In the genomic region with DNA sequence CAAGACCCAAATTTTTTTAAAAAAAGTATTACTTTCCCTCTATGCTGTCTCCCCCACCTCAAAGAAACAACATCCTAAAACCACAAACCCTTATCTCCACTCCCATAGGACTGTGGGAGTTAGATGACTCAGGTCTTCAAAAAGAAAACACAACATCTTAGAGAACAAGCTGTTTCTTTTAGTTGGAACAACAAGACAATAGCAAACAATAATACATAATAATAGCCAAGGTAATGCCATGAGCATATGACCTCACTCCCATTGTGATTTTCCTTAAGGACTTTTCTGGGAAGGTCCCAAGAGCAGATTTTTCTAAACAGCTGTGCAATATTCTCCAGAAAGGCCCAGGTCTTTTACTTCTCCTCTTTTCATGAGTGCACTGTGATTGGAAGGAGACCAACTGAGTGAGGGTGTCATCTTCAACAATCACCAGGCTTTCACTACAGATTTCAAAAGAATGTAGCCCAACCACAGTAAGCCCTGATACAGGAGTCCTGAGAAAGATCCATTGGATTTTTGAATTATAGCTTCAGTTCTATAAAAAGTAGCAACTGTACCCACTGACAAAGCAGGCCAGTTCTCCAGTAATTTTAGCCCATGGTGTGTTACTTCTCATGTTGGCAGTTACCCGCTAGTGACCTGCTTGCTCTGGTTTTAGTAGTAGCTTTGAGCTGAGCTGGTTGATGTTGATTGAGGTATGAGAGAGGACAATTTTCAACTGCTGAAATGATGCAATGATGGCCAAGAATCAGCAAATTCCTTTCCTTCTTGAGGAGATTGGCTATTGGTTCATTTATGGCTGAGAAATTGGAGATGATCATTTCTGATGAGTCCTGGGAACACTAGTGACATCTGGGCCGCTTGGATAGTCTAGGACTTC, we compare ENCODE assay signal across 1 cellular context.
TF ChIP-seq lines count a peak whose summit lies in the region.

No MANE protein-coding gene starts in this region.

TF ChIP-seq in K562, 482 proteins besides CTCF, POLR2A, EP300 and RAD21 (continued from another document and continues in another):
- TF ChIP-seq CXXC5 (CRISPR knock-in tag; IDR thresholded peaks at IDR 0.05) (0 out of 2 replicates have a peak, but pooled peaks have one; percentile 23), U2AF1 (optimal IDR thresholded peaks at IDR 0.05; ENCODE audit: low read depth, low read length) (no peak), TRIM24 (IDR thresholded peaks at IDR 0.05) (peak; percentile 74 to 83), RBBP5 (IDR thresholded peaks at IDR 0.05; ENCODE audit: borderline replicate concordance, insufficient read depth, low read length, poor library complexity, severe bottlenecking) (peak; percentile 32), ATF7 (IDR thresholded peaks at IDR 0.05) (peak; percentile 63), CC2D1A (IDR thresholded peaks at IDR 0.05) (0 out of 2 replicates have a peak, but pooled peaks have one; percentile 6), HDGF (IDR thresholded peaks at IDR 0.05) (no peak), ZEB2 (IDR thresholded peaks at IDR 0.05) (0 out of 2 replicates have a peak, but pooled peaks have one; percentile 23), SUPT5H (IDR thresholded peaks at IDR 0.05) (no peak), ZNF57 (CRISPR knock-in tag; IDR thresholded peaks at IDR 0.05) (no peak), TFAM (CRISPR knock-in tag; conservative IDR thresholded peaks at IDR 0.05) (no peak), RBM39 (optimal IDR thresholded peaks at IDR 0.05; ENCODE audit: low read depth, low read length) (no peak), CTBP1 (IDR thresholded peaks at IDR 0.05; ENCODE audit: borderline replicate concordance) (no peak; the same call in 1 of the 2 replicates), KLF10 (CRISPR knock-in tag; IDR thresholded peaks at IDR 0.05) (no peak), ZNF134 (CRISPR knock-in tag; conservative IDR thresholded peaks at IDR 0.05) (no peak), OTX1 (CRISPR knock-in tag; IDR thresholded peaks at IDR 0.05) (no peak), FOXM1 (IDR thresholded peaks at IDR 0.05; ENCODE audit: low read depth) (peak; percentile 68), FOXM1 (CRISPR knock-in tag; IDR thresholded peaks at IDR 0.05; ENCODE audit: low read depth) (no peak), GTF2E2 (tag; IDR thresholded peaks at IDR 0.05) (no peak), STAT5B (CRISPR knock-in tag; IDR thresholded peaks at IDR 0.05) (no peak), PTTG1 (tag; IDR thresholded peaks at IDR 0.05; ENCODE audit: low read depth) (no peak), FIP1L1 (IDR thresholded peaks at IDR 0.05; ENCODE audit: low read depth, low read length, poor library complexity, severe bottlenecking) (no peak), ZNF584 (CRISPR knock-in tag; IDR thresholded peaks at IDR 0.05; ENCODE audit: low read depth) (no peak), HCFC1 (IDR thresholded peaks at IDR 0.05; ENCODE audit: low read depth, low read length) (0 out of 2 replicates have a peak, but pooled peaks have one; percentile 21), FOXJ2 (tag; IDR thresholded peaks at IDR 0.05) (peak; percentile 58; the same call in 1 of the 2 replicates), NEUROD1 (IDR thresholded peaks at IDR 0.05; ENCODE audit: borderline replicate concordance, low read depth, low read length, partially characterized antibody) (peak; percentile 35), ZNF384 (IDR thresholded peaks at IDR 0.05; ENCODE audit: low read depth, low read length) (peak; percentile 89), ARID2 (IDR thresholded peaks at IDR 0.05) (no peak), CBX5 (IDR thresholded peaks at IDR 0.05; ENCODE audit: borderline replicate concordance, low read depth) (no peak), ZBTB1 (CRISPR knock-in tag; IDR thresholded peaks at IDR 0.05; ENCODE audit: borderline replicate concordance, low read depth) (no peak), CBFA2T3 (IDR thresholded peaks at IDR 0.05) (peak; percentile 94), CEBPB (tag; IDR thresholded peaks at IDR 0.05) (peak; percentile 63; the same call in 1 of the 2 replicates), GTF2A2 (tag; IDR thresholded peaks at IDR 0.05) (no peak), EP400 (IDR thresholded peaks at IDR 0.05) (0 out of 2 replicates have a peak, but pooled peaks have one; percentile 21), NCOA2 (IDR thresholded peaks at IDR 0.05; ENCODE audit: partially characterized antibody in 2 of 2) (peak; percentile 42 to 49), TBL1XR1 (IDR thresholded peaks at IDR 0.05; ENCODE audit: low read length in 2 of 2) (peak in 1 of 2 experiments; percentile 87; a peak in 1 of 4 replicates), TAF9B (IDR thresholded peaks at IDR 0.05; ENCODE audit: partially characterized antibody) (no peak), CREM (IDR thresholded peaks at IDR 0.05; ENCODE audit: low read depth) (peak; percentile 33; the same call in 1 of the 2 replicates), TAF15 (IDR thresholded peaks at IDR 0.05; ENCODE audit: low read depth, low read length) (no peak), YY1 (IDR thresholded peaks at IDR 0.05; ENCODE audit: borderline replicate concordance in 1 of 3, control insufficient read depth in 1 of 3, extremely low read depth in 1 of 3, insufficient read depth in 3 of 3, insufficient read length in 1 of 3, insufficient replicate concordance in 2 of 3, low read depth in 1 of 3, low read length in 2 of 3) (no peak), E2F3 (CRISPR knock-in tag; IDR thresholded peaks at IDR 0.05) (no peak), BCOR (IDR thresholded peaks at IDR 0.05) (0 out of 2 replicates have a peak, but pooled peaks have one; percentile 27), NFE2 (IDR thresholded peaks at IDR 0.05; ENCODE audit: low read depth) (peak; percentile 92)
- TF ChIP-seq, protein P1, sequence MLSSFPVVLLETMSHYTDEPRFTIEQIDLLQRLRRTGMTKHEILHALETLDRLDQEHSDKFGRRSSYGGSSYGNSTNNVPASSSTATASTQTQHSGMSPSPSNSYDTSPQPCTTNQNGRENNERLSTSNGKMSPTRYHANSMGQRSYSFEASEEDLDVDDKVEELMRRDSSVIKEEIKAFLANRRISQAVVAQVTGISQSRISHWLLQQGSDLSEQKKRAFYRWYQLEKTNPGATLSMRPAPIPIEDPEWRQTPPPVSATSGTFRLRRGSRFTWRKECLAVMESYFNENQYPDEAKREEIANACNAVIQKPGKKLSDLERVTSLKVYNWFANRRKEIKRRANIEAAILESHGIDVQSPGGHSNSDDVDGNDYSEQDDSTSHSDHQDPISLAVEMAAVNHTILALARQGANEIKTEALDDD (IDR thresholded peaks at IDR 0.05): peak; percentile 56; the same call in 1 of the 2 replicates
- TF ChIP-seq, protein P2, sequence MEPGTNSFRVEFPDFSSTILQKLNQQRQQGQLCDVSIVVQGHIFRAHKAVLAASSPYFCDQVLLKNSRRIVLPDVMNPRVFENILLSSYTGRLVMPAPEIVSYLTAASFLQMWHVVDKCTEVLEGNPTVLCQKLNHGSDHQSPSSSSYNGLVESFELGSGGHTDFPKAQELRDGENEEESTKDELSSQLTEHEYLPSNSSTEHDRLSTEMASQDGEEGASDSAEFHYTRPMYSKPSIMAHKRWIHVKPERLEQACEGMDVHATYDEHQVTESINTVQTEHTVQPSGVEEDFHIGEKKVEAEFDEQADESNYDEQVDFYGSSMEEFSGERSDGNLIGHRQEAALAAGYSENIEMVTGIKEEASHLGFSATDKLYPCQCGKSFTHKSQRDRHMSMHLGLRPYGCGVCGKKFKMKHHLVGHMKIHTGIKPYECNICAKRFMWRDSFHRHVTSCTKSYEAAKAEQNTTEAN (CRISPR knock-in tag; IDR thresholded peaks at IDR 0.05): no peak
- TF ChIP-seq, protein P3, sequence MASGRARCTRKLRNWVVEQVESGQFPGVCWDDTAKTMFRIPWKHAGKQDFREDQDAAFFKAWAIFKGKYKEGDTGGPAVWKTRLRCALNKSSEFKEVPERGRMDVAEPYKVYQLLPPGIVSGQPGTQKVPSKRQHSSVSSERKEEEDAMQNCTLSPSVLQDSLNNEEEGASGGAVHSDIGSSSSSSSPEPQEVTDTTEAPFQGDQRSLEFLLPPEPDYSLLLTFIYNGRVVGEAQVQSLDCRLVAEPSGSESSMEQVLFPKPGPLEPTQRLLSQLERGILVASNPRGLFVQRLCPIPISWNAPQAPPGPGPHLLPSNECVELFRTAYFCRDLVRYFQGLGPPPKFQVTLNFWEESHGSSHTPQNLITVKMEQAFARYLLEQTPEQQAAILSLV (tag; IDR thresholded peaks at IDR 0.05): peak; percentile 72
- TF ChIP-seq, protein P4, sequence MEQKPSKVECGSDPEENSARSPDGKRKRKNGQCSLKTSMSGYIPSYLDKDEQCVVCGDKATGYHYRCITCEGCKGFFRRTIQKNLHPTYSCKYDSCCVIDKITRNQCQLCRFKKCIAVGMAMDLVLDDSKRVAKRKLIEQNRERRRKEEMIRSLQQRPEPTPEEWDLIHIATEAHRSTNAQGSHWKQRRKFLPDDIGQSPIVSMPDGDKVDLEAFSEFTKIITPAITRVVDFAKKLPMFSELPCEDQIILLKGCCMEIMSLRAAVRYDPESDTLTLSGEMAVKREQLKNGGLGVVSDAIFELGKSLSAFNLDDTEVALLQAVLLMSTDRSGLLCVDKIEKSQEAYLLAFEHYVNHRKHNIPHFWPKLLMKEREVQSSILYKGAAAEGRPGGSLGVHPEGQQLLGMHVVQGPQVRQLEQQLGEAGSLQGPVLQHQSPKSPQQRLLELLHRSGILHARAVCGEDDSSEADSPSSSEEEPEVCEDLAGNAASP (IDR thresholded peaks at IDR 0.05): no peak
- TF ChIP-seq, protein P5, sequence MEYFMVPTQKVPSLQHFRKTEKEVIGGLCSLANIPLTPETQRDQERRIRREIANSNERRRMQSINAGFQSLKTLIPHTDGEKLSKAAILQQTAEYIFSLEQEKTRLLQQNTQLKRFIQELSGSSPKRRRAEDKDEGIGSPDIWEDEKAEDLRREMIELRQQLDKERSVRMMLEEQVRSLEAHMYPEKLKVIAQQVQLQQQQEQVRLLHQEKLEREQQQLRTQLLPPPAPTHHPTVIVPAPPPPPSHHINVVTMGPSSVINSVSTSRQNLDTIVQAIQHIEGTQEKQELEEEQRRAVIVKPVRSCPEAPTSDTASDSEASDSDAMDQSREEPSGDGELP (CRISPR knock-in tag; IDR thresholded peaks at IDR 0.05; ENCODE audit: borderline replicate concordance): no peak
- TF ChIP-seq, protein P6, sequence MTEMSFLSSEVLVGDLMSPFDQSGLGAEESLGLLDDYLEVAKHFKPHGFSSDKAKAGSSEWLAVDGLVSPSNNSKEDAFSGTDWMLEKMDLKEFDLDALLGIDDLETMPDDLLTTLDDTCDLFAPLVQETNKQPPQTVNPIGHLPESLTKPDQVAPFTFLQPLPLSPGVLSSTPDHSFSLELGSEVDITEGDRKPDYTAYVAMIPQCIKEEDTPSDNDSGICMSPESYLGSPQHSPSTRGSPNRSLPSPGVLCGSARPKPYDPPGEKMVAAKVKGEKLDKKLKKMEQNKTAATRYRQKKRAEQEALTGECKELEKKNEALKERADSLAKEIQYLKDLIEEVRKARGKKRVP (CRISPR knock-in tag; IDR thresholded peaks at IDR 0.05): peak; percentile 88
- TF ChIP-seq, protein P7, sequence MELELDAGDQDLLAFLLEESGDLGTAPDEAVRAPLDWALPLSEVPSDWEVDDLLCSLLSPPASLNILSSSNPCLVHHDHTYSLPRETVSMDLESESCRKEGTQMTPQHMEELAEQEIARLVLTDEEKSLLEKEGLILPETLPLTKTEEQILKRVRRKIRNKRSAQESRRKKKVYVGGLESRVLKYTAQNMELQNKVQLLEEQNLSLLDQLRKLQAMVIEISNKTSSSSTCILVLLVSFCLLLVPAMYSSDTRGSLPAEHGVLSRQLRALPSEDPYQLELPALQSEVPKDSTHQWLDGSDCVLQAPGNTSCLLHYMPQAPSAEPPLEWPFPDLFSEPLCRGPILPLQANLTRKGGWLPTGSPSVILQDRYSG (tag; conservative IDR thresholded peaks at IDR 0.05; ENCODE audit: low read depth): 0 out of 2 replicates have a peak, but pooled peaks have one; percentile 25
- TF ChIP-seq, protein P8, sequence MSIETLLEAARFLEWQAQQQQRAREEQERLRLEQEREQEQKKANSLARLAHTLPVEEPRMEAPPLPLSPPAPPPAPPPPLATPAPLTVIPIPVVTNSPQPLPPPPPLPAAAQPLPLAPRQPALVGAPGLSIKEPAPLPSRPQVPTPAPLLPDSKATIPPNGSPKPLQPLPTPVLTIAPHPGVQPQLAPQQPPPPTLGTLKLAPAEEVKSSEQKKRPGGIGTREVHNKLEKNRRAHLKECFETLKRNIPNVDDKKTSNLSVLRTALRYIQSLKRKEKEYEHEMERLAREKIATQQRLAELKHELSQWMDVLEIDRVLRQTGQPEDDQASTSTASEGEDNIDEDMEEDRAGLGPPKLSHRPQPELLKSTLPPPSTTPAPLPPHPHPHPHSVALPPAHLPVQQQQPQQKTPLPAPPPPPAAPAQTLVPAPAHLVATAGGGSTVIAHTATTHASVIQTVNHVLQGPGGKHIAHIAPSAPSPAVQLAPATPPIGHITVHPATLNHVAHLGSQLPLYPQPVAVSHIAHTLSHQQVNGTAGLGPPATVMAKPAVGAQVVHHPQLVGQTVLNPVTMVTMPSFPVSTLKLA (conservative IDR thresholded peaks at IDR 0.05): peak in 1 of 2 experiments; percentile 8; a peak in 2 of 4 replicates
- TF ChIP-seq, protein P9, sequence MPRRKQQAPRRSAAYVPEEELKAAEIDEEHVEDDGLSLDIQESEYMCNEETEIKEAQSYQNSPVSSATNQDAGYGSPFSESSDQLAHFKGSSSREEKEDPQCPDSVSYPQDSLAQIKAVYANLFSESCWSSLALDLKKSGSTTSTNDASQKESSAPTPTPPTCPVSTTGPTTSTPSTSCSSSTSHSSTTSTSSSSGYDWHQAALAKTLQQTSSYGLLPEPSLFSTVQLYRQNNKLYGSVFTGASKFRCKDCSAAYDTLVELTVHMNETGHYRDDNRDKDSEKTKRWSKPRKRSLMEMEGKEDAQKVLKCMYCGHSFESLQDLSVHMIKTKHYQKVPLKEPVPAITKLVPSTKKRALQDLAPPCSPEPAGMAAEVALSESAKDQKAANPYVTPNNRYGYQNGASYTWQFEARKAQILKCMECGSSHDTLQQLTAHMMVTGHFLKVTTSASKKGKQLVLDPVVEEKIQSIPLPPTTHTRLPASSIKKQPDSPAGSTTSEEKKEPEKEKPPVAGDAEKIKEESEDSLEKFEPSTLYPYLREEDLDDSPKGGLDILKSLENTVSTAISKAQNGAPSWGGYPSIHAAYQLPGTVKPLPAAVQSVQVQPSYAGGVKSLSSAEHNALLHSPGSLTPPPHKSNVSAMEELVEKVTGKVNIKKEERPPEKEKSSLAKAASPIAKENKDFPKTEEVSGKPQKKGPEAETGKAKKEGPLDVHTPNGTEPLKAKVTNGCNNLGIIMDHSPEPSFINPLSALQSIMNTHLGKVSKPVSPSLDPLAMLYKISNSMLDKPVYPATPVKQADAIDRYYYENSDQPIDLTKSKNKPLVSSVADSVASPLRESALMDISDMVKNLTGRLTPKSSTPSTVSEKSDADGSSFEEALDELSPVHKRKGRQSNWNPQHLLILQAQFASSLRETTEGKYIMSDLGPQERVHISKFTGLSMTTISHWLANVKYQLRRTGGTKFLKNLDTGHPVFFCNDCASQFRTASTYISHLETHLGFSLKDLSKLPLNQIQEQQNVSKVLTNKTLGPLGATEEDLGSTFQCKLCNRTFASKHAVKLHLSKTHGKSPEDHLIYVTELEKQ (CRISPR knock-in tag; IDR thresholded peaks at IDR 0.05): no peak
